19 cellular contexts compared by ENCODE assay signal in the genomic region with DNA sequence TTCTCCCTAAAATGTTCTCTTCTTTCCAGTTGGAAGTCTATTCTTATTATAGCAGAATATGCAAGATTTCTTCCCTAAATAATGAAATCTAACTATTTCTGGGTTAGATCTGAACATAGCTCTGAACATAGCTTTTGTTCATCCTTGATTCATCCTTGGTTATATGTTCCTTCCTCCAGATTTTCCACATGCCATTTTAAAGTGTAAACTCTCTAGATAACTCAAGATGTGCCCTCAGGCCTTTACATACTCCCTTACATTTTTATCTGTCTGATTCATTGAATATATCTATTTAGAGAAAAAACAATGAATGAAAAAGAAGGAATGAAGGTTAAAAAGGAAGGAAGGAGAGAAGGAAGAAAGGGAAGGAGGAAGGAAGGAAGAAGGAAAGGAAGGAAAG.
"Had no signal": no experiment of that assay in that cellular context is flagged by ENCODE, and none has a peak within 500 bp of the region (broad histone marks: within the 10 kb centered on the region; RNA-seq: fewer than 3 reads in every experiment).

No MANE protein-coding gene starts in this region.

- H3K27me3 ChIP-seq: colonic mucosa, ovary, sigmoid colon, thyroid gland had no signal

- H3K36me3 ChIP-seq: colonic mucosa, esophagus muscularis mucosa, ovary, sigmoid colon, stomach, thyroid gland had no signal

- H3K4me1 ChIP-seq: colonic mucosa, psoas muscle, thyroid gland had no signal

- H3K4me3 ChIP-seq: colonic mucosa, esophagus muscularis mucosa, lung, ovary, psoas muscle, sigmoid colon, stomach, thyroid gland had no signal

- DNase-seq: colonic mucosa; effector CD8-positive, alpha-beta T cell; endodermal cell; head of caudate nucleus; left ventricle myocardium superior; natural killer cell; occipital lobe; ovary; posterior cingulate gyrus; psoas muscle; right cardiac atrium; sigmoid colon; stimulated activated CD4-positive, alpha-beta T cell treated with anti-CD3 and anti-CD28 coated beads, Interleukin-2, amount 100 ng/mL, for 24 hours; stimulated activated CD4-positive, alpha-beta T cell treated with anti-CD3 and anti-CD28 coated beads, Interleukin-4, amount 100 ng/mL, for 24 hours; stimulated activated naive CD4-positive, alpha-beta T cell treated with Interleukin-2 at 50 U/mL for 16 hours; stomach; thyroid gland had no signal

- H3K9me3 ChIP-seq: colonic mucosa, esophagus muscularis mucosa, ovary, psoas muscle, sigmoid colon, stomach, thyroid gland had no signal

- H3K27ac ChIP-seq: colonic mucosa, esophagus muscularis mucosa, ovary, psoas muscle, sigmoid colon, stomach, thyroid gland had no signal
